Comparison of ENCODE assay signal across 1 cellular context in genomic region chr6:79536615-79536968, GRCh38.
TF ChIP-seq lines count a peak whose summit lies in the region.

No MANE protein-coding gene starts in this region.

TF ChIP-seq in HCT116, 20 proteins besides CTCF, POLR2A, EP300 and RAD21 (continued from another document):
- TF ChIP-seq CBX3 (IDR thresholded peaks at IDR 0.05; ENCODE audit: low read depth) (no peak), POLR2AphosphoS5 (IDR thresholded peaks at IDR 0.05; ENCODE audit: low read depth, low read length) (no peak)
TF ChIP-seq in HCT116: peak in this region for 0.
